1 cellular context compared by ENCODE assay signal in the genomic region with DNA sequence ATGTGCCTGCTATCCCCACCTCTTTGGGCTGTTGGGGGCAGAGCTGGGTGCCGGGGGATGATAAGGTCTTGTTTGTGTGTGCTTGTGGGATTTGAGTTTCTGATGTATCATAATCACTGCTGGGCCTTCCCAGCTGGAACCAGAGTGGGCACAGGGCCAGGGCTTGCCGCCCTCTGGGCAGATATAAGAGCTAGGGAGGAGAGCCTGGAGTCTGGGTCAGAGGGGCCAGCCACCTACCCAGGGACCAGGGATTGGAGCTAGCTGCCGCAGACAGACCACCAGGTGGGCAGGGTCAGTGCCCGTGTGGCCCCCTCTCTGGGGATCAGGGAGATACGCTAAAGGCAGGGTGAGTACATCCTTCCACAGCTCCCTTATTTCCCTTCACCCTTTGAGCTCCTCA.
TF ChIP-seq lines count a peak whose summit lies in the region.

No MANE protein-coding gene starts in this region.

TF ChIP-seq in H1, 55 proteins besides CTCF, POLR2A, EP300 and RAD21:
- TF ChIP-seq SP2 (IDR thresholded peaks at IDR 0.05; ENCODE audit: low read length), result no peak
- TF ChIP-seq TCF12 (IDR thresholded peaks at IDR 0.05; ENCODE audit: low read depth, low read length), result no peak
- no peak for TF ChIP-seq BRCA1 (IDR thresholded peaks at IDR 0.05; ENCODE audit: low read depth, low read length)
- no peak for TF ChIP-seq SP1 (IDR thresholded peaks at IDR 0.05; ENCODE audit: low read depth, low read length)
- no peak for TF ChIP-seq POLR2AphosphoS5 (IDR thresholded peaks at IDR 0.05; ENCODE audit: low read depth, low read length)
- no peak for TF ChIP-seq HDAC2 (IDR thresholded peaks at IDR 0.05; ENCODE audit: borderline replicate concordance in 1 of 2, low read depth in 2 of 2, low read length in 2 of 2)
